In the genomic region with DNA sequence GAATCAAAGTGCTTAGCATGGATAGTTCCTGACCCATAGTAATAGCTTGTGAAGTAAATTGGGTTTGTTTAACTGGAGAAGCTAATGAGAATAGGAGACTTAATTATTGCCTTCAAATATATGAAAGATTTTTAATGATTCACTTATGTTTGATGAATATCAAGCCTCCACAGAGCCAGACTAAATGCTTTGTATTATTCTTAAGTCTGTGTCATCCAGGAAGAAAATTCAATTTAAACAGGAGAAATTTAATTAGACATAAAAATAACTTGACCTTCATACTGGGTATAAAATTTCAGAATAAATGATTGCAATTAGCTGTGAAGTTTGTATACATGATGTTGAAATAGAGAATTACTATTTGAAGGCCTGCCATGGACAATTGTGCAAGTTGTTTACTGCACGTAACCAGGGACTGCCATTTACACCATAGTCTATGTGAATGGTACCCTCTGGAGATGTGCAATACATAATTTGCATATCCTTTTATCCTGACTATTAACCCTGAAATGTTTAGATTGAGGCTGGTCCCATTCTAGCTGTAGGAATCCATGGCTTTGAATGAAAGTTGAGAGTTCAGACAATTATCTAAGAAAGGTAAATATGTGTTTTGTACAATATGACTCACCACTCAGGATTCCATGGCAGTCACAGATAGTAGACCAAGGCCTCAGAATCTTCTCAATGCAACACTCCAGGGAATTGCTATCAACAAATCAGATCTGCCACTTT, we compare ENCODE assay signal across 14 cellular contexts.
DNase-seq lines count a peak whose midpoint lies in the region; ATAC-seq and TF ChIP-seq lines count a peak whose summit lies in the region.
"Had no signal": no experiment of that assay in that cellular context is flagged by ENCODE, and none has a peak within 500 bp of the region (broad histone marks: within the 10 kb centered on the region; RNA-seq: fewer than 3 reads in every experiment).

No MANE protein-coding gene starts in this region.

- no peak for ATAC-seq in WTC11
- ATAC-seq in GM18867 (IDR thresholded peaks at IDR 0.05; ENCODE audit: unreplicated experiment), result no peak
- ATAC-seq: pancreas had no signal

- POLR2A ChIA-PET in BJ (lab: Charles Lee) (no interaction called here), WTC11 (lab: Charles Lee) (no interaction called here)

- no peaks in the 10 kb centered on the region for H3K36me3 ChIP-seq in BJ (ENCODE audit: control insufficient read depth, insufficient read depth, low read length)
- H3K36me3 ChIP-seq: pancreas had no signal

- H3K9me3 Mint-ChIP-seq in WTC11, result peaks cover 5% of the 10 kb centered on the region; the same call in 1 of the 2 replicates
- no peaks in the 10 kb centered on the region for H3K9me3 Mint-ChIP-seq in T-helper 2 cell treated with Interferon-gamma antibody and Interleukin-4, amounts not matched to agents 5 μg/mL and 100 μg/mL, for 36 hours
- H3K9me3 Mint-ChIP-seq: activated naive CD4-positive, alpha-beta T cell treated with anti-CD3 and anti-CD28 coated beads for 36 hours; central memory CD8-positive, alpha-beta T cell had no signal

- no peaks in the 10 kb centered on the region for H3K4me1 Mint-ChIP-seq in WTC11
- H3K4me1 Mint-ChIP-seq in T-helper 2 cell treated with Interferon-gamma antibody and Interleukin-4, amounts not matched to agents 5 μg/mL and 100 μg/mL, for 36 hours (ENCODE audit: low read depth), result peaks cover 13% of the 10 kb centered on the region

- no peaks in the 10 kb centered on the region for H3K36me3 Mint-ChIP-seq in WTC11
- H3K36me3 Mint-ChIP-seq in T-helper 2 cell treated with Interferon-gamma antibody and Interleukin-4, amounts not matched to agents 5 μg/mL and 100 μg/mL, for 36 hours (ENCODE audit: low read depth), result no peaks in the 10 kb centered on the region

- no peaks in the 10 kb centered on the region for H3K27me3 Mint-ChIP-seq in WTC11 (ENCODE audit: low read depth)
- H3K27me3 Mint-ChIP-seq in T-helper 2 cell treated with Interferon-gamma antibody and Interleukin-4, amounts not matched to agents 5 μg/mL and 100 μg/mL, for 36 hours (ENCODE audit: low read depth), result peaks cover 54% of the 10 kb centered on the region

- no peaks in the 10 kb centered on the region for H3K27me3 ChIP-seq in BJ (ENCODE audit: control insufficient read depth, insufficient read depth, low read length)
- H3K27me3 ChIP-seq: pancreas had no signal

- CTCF ChIA-PET in BJ (lab: Yijun Ruan, JAX) (interaction anchor here (1.3 kb wide), 1 partner anchor 19 kb away, joined by 4 read pairs; no protein-coding TSS in a partner anchor), WTC11 (lab: Charles Lee) (no interaction called here)

- peak; percentile 19 for DNase-seq in BJ (ENCODE audit: low read depth)
- peak; percentile 6 for DNase-seq in HuH-7.5 (ENCODE audit: low spot score)
- DNase-seq in WTC11 (ENCODE audit: low spot score), result no peak
- DNase-seq in kidney tubule cell (ENCODE audit: low spot score), result peak; percentile 69
- no peak for DNase-seq in 8988T
- no peak for DNase-seq in T-helper 2 cell treated with Interferon-gamma antibody and Interleukin-4, amounts not matched to agents 5 μg/mL and 100 μg/mL, for 36 hours (ENCODE audit: low spot score)
- no peak for DNase-seq in NCI-H1048 (lab: John Stamatoyannopoulos, UW)
- DNase-seq: activated CD8-positive, alpha-beta memory T cell treated with anti-CD3 and anti-CD28 coated beads, Interleukin-2, amount 50 U/mL, for 4 hours; activated naive CD4-positive, alpha-beta T cell treated with anti-CD3 and anti-CD28 coated beads for 36 hours; MV-4-11; pancreas; stimulated activated CD4-positive, alpha-beta T cell treated with anti-CD3 and anti-CD28 coated beads, Interleukin-12 subunit alpha, Interleukin-12 subunit beta, amount 100 ng/mL, for 4 hours had no signal

- no peak overlapping the region for H3K4me3 Mint-ChIP-seq in WTC11
- no peak overlapping the region for H3K4me3 Mint-ChIP-seq in T-helper 2 cell treated with Interferon-gamma antibody and Interleukin-4, amounts not matched to agents 5 μg/mL and 100 μg/mL, for 36 hours
- H3K4me3 Mint-ChIP-seq: activated naive CD4-positive, alpha-beta T cell treated with anti-CD3 and anti-CD28 coated beads for 36 hours; central memory CD8-positive, alpha-beta T cell had no signal

- no peak for TF ChIP-seq CTCF in BJ (IDR thresholded peaks at IDR 0.05; ENCODE audit: insufficient read depth, low read depth, low read length)
- TF ChIP-seq CTCF in WTC11 (IDR thresholded peaks at IDR 0.05), result no peak

- H3K4me3 ChIP-seq in BJ (ENCODE audit: low read depth, low read length), result no peak overlapping the region
- H3K4me3 ChIP-seq: pancreas had no signal

- no peak overlapping the region for H3K27ac Mint-ChIP-seq in WTC11
- no peak overlapping the region for H3K27ac Mint-ChIP-seq in T-helper 2 cell treated with Interferon-gamma antibody and Interleukin-4, amounts not matched to agents 5 μg/mL and 100 μg/mL, for 36 hours
- H3K27ac Mint-ChIP-seq: activated naive CD4-positive, alpha-beta T cell treated with anti-CD3 and anti-CD28 coated beads for 36 hours had no signal

TF ChIP-seq in WTC11, 78 proteins besides CTCF, POLR2A, EP300 and RAD21:
- TF ChIP-seq, protein P1, sequence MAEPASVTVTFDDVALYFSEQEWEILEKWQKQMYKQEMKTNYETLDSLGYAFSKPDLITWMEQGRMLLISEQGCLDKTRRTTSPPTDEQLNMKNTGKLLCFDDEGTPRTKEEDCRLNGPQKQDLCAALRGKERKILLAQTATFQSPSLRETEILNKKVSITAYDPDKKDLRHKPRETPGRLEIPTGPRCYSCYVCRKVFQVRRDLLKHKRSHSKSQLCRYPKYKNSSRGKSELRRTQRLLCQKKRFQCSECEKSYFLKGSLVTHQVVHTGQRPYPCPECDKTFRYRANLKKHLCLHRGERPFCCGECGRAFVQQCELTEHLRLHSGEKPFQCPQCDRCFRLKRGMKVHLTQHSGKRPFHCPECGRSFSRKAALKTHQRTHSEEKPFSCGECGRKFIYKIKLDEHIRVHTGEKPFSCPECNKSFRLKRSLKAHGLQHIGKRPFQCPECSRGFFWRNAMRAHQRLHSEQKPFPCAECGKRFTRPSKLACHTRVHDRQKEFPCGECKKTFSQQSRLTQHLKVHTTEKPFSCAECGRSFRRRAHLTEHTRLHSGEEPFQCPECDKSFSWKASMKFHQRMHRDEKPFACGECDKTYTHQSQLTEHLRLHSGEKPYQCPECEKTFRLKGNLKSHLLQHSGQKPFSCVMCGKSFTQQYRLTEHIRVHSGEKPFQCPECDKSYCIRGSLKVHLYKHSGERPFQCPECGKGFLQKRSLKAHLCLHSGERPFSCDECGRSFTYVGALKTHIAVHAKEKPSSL (CRISPR knock-in tag; conservative IDR thresholded peaks at IDR 0.05), result no peak
- TF ChIP-seq GABPB1 (CRISPR knock-in tag; IDR thresholded peaks at IDR 0.05) (peak; percentile 20; the same call in 1 of the 2 replicates), GTF2I (CRISPR knock-in tag; conservative IDR thresholded peaks at IDR 0.05) (no peak), SMAD3 (CRISPR knock-in tag; IDR thresholded peaks at IDR 0.05; ENCODE audit: borderline replicate concordance) (no peak)
- TF ChIP-seq, protein P2, sequence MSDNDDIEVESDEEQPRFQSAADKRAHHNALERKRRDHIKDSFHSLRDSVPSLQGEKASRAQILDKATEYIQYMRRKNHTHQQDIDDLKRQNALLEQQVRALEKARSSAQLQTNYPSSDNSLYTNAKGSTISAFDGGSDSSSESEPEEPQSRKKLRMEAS (CRISPR knock-in tag; IDR thresholded peaks at IDR 0.05), result no peak

Comparison
In these comparisons a context has a peak if more than half of its experiments do, and no peak if none do; other contexts are left out.
1. DNase-seq: peak in BJ (single experiment), HuH-7.5 (single experiment) and kidney tubule cell (single experiment); none in WTC11 (single experiment), 8988T (single experiment), T-helper 2 cell treated with Interferon-gamma antibody and Interleukin-4, amounts not matched to agents 5 μg/mL and 100 μg/mL, for 36 hours (single experiment) and NCI-H1048 (single experiment).